In genomic region chr10:133257489-133258065, GRCh38 we compare ENCODE assay signal across 8 cellular contexts. TPM values are rescaled to one million over a fixed set of nuclear protein-coding genes. Genes with fewer than 3 reads are reported as not detected.
DNase-seq lines count a peak whose midpoint lies in the region; ATAC-seq and TF ChIP-seq lines count a peak whose summit lies in the region.

No MANE protein-coding gene starts in this region.

- H3K27me3 ChIP-seq in heart right ventricle, result peaks cover 0 to 11% (median 0%) of the 10 kb centered on the region in 7 donors
- no peaks in the 10 kb centered on the region for H3K27me3 ChIP-seq in psoas muscle (ENCODE audit: insufficient read depth in 3 of 3, low read length in 2 of 3)

- DNase-seq in HuH-7 (ENCODE audit: low spot score), result peak; percentile 88
- DNase-seq in activated CD8-positive, alpha-beta memory T cell treated with anti-CD3 and anti-CD28 coated beads, Interleukin-2, amount 50 U/mL, for 4 hours, result peak; percentile 42
- peak; percentile 59 to 65 for DNase-seq in heart right ventricle
- peak; percentile 63 to 75 for DNase-seq in psoas muscle

- peak overlapping the region in 6 of 10 donors; percentile 16 to 41 (median 30) for H3K4me3 ChIP-seq in heart right ventricle
- peak overlapping the region; percentile 47 for H3K4me3 ChIP-seq in psoas muscle

- ATAC-seq in heart right ventricle, result peak in 7 of 8 donors; percentile 5 to 52 (median 43)
- peak in 3 of 4 donors; percentile 21 to 40 (median 35) for ATAC-seq in psoas muscle
- ATAC-seq in GM18868 (IDR thresholded peaks at IDR 0.05; ENCODE audit: unreplicated experiment), result no peak
- no peak for ATAC-seq in HG03045 (IDR thresholded peaks at IDR 0.05; ENCODE audit: unreplicated experiment)
- no peak for ATAC-seq in HG02852 (IDR thresholded peaks at IDR 0.05; ENCODE audit: unreplicated experiment)

- intact Hi-C loops in heart right ventricle (cut with DNase I) (no loop called here), psoas muscle (cut with DNase I) (no loop called here)

- peak overlapping the region; percentile 39; the same call in 1 of the 2 replicates for H3K9ac ChIP-seq in ES-I3 (ENCODE audit: low read depth, low read length)

- H3K27ac ChIP-seq in heart right ventricle, result peak overlapping the region in 6 of 10 donors; percentile 44 to 94 (median 64)
- H3K27ac ChIP-seq in psoas muscle, result no peak overlapping the region

- WGBS in heart right ventricle, 2 donors, result 3 to 5% methylated on average over 27 of the region's 27 CpGs
- 5 to 10% (median 7%) methylated on average over 21 to 27 of the region's 27 CpGs for WGBS in psoas muscle, 3 donors

- H3K36me3 ChIP-seq in ES-I3 (ENCODE audit: insufficient read depth, low read length) (no peaks in the 10 kb centered on the region), heart right ventricle (no peaks in the 10 kb centered on the region), psoas muscle (ENCODE audit: insufficient read depth in 1 of 2, low read depth in 1 of 2) (no peaks in the 10 kb centered on the region)

- H3K4me1 ChIP-seq in ES-I3 (ENCODE audit: insufficient read depth, low read length), result peaks cover 14% of the 10 kb centered on the region; the same call in 1 of the 2 replicates
- peaks cover 9 to 60% (median 37%) of the 10 kb centered on the region in 9 donors for H3K4me1 ChIP-seq in heart right ventricle
- peaks cover 15% of the 10 kb centered on the region for H3K4me1 ChIP-seq in psoas muscle

- H3K9me3 ChIP-seq in ES-I3 (ENCODE audit: control insufficient read depth, insufficient read depth, low read length), result no peaks in the 10 kb centered on the region
- no peaks in the 10 kb centered on the region for H3K9me3 ChIP-seq in heart right ventricle
- no peaks in the 10 kb centered on the region for H3K9me3 ChIP-seq in psoas muscle

- peak in 7 of 9 donors; percentile 26 to 57 (median 47) for TF ChIP-seq CTCF in heart right ventricle (IDR thresholded peaks at IDR 0.05)
- peak; percentile 30 for TF ChIP-seq CTCF in psoas muscle (IDR thresholded peaks at IDR 0.05)

RNA-seq across cellular contexts. Expression of gene ADAM8, which starts 19.1 kb away (rescaled TPM):
- total RNA-seq in heart right ventricle, result 1 to 10 TPM; 1.1 to 6.5 (median 1.7) TPM
- polyA plus RNA-seq in heart right ventricle, result 1 to 10 TPM in 1 of 2 donors, under 1 TPM in 1; 0.88 to 1.4 TPM
- 1 to 10 TPM; 2.2 to 2.8 (median 2.5) TPM for total RNA-seq in psoas muscle
- polyA plus RNA-seq in psoas muscle, result under 1 TPM; 0.21 to 0.94 (median 0.29) TPM

RNA-seq across cellular contexts. Expression of gene VENTX, which starts 19.9 kb away (rescaled TPM):
- total RNA-seq in heart right ventricle (1 to 10 TPM in 1 of 10 donors, under 1 TPM in 8, not detected in 1; 0.19 to 1.5 (median 0.42) TPM), psoas muscle (under 1 TPM; 0.21 to 0.32 (median 0.27) TPM)
- polyA plus RNA-seq in heart right ventricle (1 to 10 TPM in 1 of 2 donors, under 1 TPM in 1; 0.83 to 1.3 TPM), psoas muscle (under 1 TPM; 0.03 to 0.34 (median 0.13) TPM)

RNA-seq across cellular contexts. Expression of gene UTF1, which starts 27.6 kb away (rescaled TPM):
- not detected for total RNA-seq in heart right ventricle
- not detected for polyA plus RNA-seq in heart right ventricle
- total RNA-seq in psoas muscle, result not detected
- polyA plus RNA-seq in psoas muscle, result not detected

RNA-seq across cellular contexts. Expression of gene TUBGCP2, which starts 51.1 kb away (rescaled TPM):
- total RNA-seq in heart right ventricle, result 10 to 100 TPM; 31.5 to 48.3 (median 36.9) TPM
- polyA plus RNA-seq in heart right ventricle, result 10 to 100 TPM; 37.5 to 77.6 TPM
- total RNA-seq in psoas muscle, result 10 to 100 TPM; 31.0 to 53.2 (median 41.1) TPM
- 10 to 100 TPM; 20.3 to 33.8 (median 25.1) TPM for polyA plus RNA-seq in psoas muscle

RNA-seq across cellular contexts. Expression of gene ZNF511, which starts 51.1 kb away (rescaled TPM):
- 10 to 100 TPM; 30.6 to 54.6 (median 43.5) TPM for total RNA-seq in heart right ventricle
- polyA plus RNA-seq in heart right ventricle, result 100 to 1,000 TPM in 1 of 2 donors, 10 to 100 TPM in 1; 38.7 to 129 TPM
- total RNA-seq in psoas muscle, result 10 to 100 TPM; 47.6 to 64.2 (median 54.0) TPM
- 10 to 100 TPM; 43.2 to 51.3 (median 44.7) TPM for polyA plus RNA-seq in psoas muscle

Comparison
In these comparisons a context has a peak if more than half of its experiments do, and no peak if none do; other contexts are left out.
1. ATAC-seq: peak in heart right ventricle (7 of 8) and psoas muscle (3 of 4); none in GM18868 (single experiment), HG03045 (single experiment) and HG02852 (single experiment).
2. Peak in every context shown above with its lines, with median percentiles within 50 percentile points of each other: DNase-seq.